Comparison of ENCODE assay signal across 29 cellular contexts in genomic region chr11:74297484-74297883, GRCh38. TPM values are rescaled to one million over a fixed set of nuclear protein-coding genes. Genes with fewer than 3 reads are reported as not detected.
"Had no signal": no experiment of that assay in that cellular context is flagged by ENCODE, and none has a peak within 500 bp of the region (broad histone marks: within the 10 kb centered on the region; RNA-seq: fewer than 3 reads in every experiment).

No MANE protein-coding gene starts in this region.

- H3K4me3 Mint-ChIP-seq: activated CD4-positive, alpha-beta memory T cell treated with anti-CD3 and anti-CD28 coated beads, Interleukin-2, amount 10 ng/mL, durations not matched to agents 7 days and 5 days; activated CD4-positive, alpha-beta T cell treated with anti-CD3 and anti-CD28 coated beads for 36 hours; activated CD4-positive, alpha-beta T cell treated with anti-CD3 and anti-CD28 coated beads, Interleukin-2, amount 10 ng/mL, durations not matched to agents 24 days and 14 days; activated naive CD4-positive, alpha-beta T cell treated with anti-CD3 and anti-CD28 coated beads, Interleukin-2, amount 10 ng/mL, durations not matched to agents 7 days and 5 days; activated naive CD8-positive, alpha-beta T cell treated with anti-CD3 and anti-CD28 coated beads, Interleukin-2, amount 10 ng/mL, durations not matched to agents 7 days and 5 days; activated T-cell treated with anti-CD3 and anti-CD28 coated beads, Interleukin-2, amount 50 U/mL, for 24 hours; brain had no signal

- H3K36me3 ChIP-seq: ascending aorta, breast epithelium, cardiac muscle cell, colonic mucosa, gastrocnemius medialis, heart left ventricle had no signal

- H3K9me3 Mint-ChIP-seq: activated CD4-positive, alpha-beta memory T cell treated with anti-CD3 and anti-CD28 coated beads, Interleukin-2, amount 10 ng/mL, durations not matched to agents 7 days and 5 days; activated CD4-positive, alpha-beta T cell treated with anti-CD3 and anti-CD28 coated beads, Interleukin-2, amount 10 ng/mL, durations not matched to agents 24 days and 14 days; activated naive CD4-positive, alpha-beta T cell treated with anti-CD3 and anti-CD28 coated beads, Interleukin-2, amount 10 ng/mL, durations not matched to agents 7 days and 5 days; activated naive CD4-positive, alpha-beta T cell treated with anti-CD3 and anti-CD28 coated beads, Interleukin-2, amount 50 U/mL, for 72 hours; activated naive CD8-positive, alpha-beta T cell treated with anti-CD3 and anti-CD28 coated beads, Interleukin-2, amount 10 ng/mL, durations not matched to agents 7 days and 5 days; activated T-cell treated with anti-CD3 and anti-CD28 coated beads, Interleukin-2, amount 50 U/mL, for 24 hours had no signal

- H3K4me3 ChIP-seq: ascending aorta, breast epithelium, cardiac muscle cell, colonic mucosa, gastrocnemius medialis, heart left ventricle had no signal

- H3K4me1 ChIP-seq: ascending aorta, breast epithelium, colonic mucosa, foreskin keratinocyte, gastrocnemius medialis, heart left ventricle had no signal

- DNase-seq: activated CD4-positive, alpha-beta memory T cell treated with anti-CD3 and anti-CD28 coated beads, Interleukin-2, amount 10 ng/mL, durations not matched to agents 7 days and 5 days; activated CD4-positive, alpha-beta T cell treated with anti-CD3 and anti-CD28 coated beads for 36 hours; activated CD4-positive, alpha-beta T cell treated with anti-CD3 and anti-CD28 coated beads, Interleukin-2, amount 10 ng/mL, durations not matched to agents 24 days and 14 days; activated CD4-positive, alpha-beta T cell treated with anti-CD3 and anti-CD28 coated beads, Interleukin-2, amount 50 U/mL, for 4 hours; activated CD4-positive, CD25-positive, alpha-beta regulatory T cell; activated CD4-positive, CD25-positive, alpha-beta regulatory T cell treated with anti-CD3 and anti-CD28 coated beads, Interleukin-2, amount 50 U/mL, for 72 hours; activated CD8-positive, alpha-beta memory T cell treated with anti-CD3 and anti-CD28 coated beads, Interleukin-2, amount 50 U/mL, for 48 hours; activated gamma-delta T cell; activated naive CD4-positive, alpha-beta T cell; activated naive CD4-positive, alpha-beta T cell treated with anti-CD3 and anti-CD28 coated beads, Interleukin-2, amount 10 ng/mL, durations not matched to agents 7 days and 5 days; activated naive CD8-positive, alpha-beta T cell treated with anti-CD3 and anti-CD28 coated beads, Interleukin-2, amount 10 ng/mL, durations not matched to agents 7 days and 5 days; activated T-cell treated with anti-CD3 and anti-CD28 coated beads for 4 hours; activated T-cell treated with anti-CD3 and anti-CD28 coated beads, Interleukin-2, amount 50 U/mL, for 24 hours; activated T-cell treated with anti-CD3 and anti-CD28 coated beads, Interleukin-2, amount 50 U/mL, for 72 hours; central memory CD4-positive, alpha-beta T cell; cerebellar nuclear complex; colonic mucosa; effector CD8-positive, alpha-beta T cell; foreskin keratinocyte; gastrocnemius medialis; glutamatergic neuron; heart left ventricle; T-helper 2 cell had no signal

- H3K27ac ChIP-seq: ascending aorta, breast epithelium, cardiac muscle cell, colonic mucosa, epithelial cell of prostate, foreskin keratinocyte, gastrocnemius medialis, heart left ventricle had no signal

- H3K27ac Mint-ChIP-seq: activated CD4-positive, alpha-beta memory T cell treated with anti-CD3 and anti-CD28 coated beads, Interleukin-2, amount 10 ng/mL, durations not matched to agents 7 days and 5 days; activated CD4-positive, alpha-beta T cell treated with anti-CD3 and anti-CD28 coated beads for 36 hours; activated CD4-positive, alpha-beta T cell treated with anti-CD3 and anti-CD28 coated beads, Interleukin-2, amount 10 ng/mL, durations not matched to agents 24 days and 14 days; activated naive CD4-positive, alpha-beta T cell treated with anti-CD3 and anti-CD28 coated beads, Interleukin-2, amount 10 ng/mL, durations not matched to agents 7 days and 5 days; activated naive CD4-positive, alpha-beta T cell treated with anti-CD3 and anti-CD28 coated beads, Interleukin-2, amount 50 U/mL, for 72 hours; activated naive CD8-positive, alpha-beta T cell treated with anti-CD3 and anti-CD28 coated beads, Interleukin-2, amount 10 ng/mL, durations not matched to agents 7 days and 5 days; activated T-cell treated with anti-CD3 and anti-CD28 coated beads, Interleukin-2, amount 50 U/mL, for 24 hours; activated T-cell treated with anti-CD3 and anti-CD28 coated beads, Interleukin-2, amount 50 U/mL, for 72 hours; brain had no signal

- H3K9me3 ChIP-seq: ascending aorta, breast epithelium, colonic mucosa, gastrocnemius medialis, heart left ventricle had no signal

- H3K4me1 Mint-ChIP-seq: brain had no signal

- H3K36me3 Mint-ChIP-seq: activated naive CD4-positive, alpha-beta T cell treated with anti-CD3 and anti-CD28 coated beads, Interleukin-2, amount 10 ng/mL, durations not matched to agents 7 days and 5 days; activated naive CD8-positive, alpha-beta T cell treated with anti-CD3 and anti-CD28 coated beads, Interleukin-2, amount 10 ng/mL, durations not matched to agents 7 days and 5 days; brain had no signal

- ATAC-seq: activated CD4-positive, alpha-beta T cell treated with anti-CD3 and anti-CD28 coated beads for 36 hours; activated naive CD4-positive, alpha-beta T cell treated with anti-CD3 and anti-CD28 coated beads, Interleukin-2, amount 50 U/mL, for 72 hours; activated T-cell treated with anti-CD3 and anti-CD28 coated beads, Interleukin-2, amount 50 U/mL, for 72 hours; foreskin keratinocyte; gastrocnemius medialis; heart left ventricle had no signal

- H3K27me3 ChIP-seq: ascending aorta, breast epithelium, cardiac muscle cell, colonic mucosa, gastrocnemius medialis, heart left ventricle had no signal

RNA-seq across cellular contexts. Expression of gene P4HA3, which starts 14.0 kb away (rescaled TPM):
- total RNA-seq: activated CD4-positive, alpha-beta memory T cell treated with anti-CD3 and anti-CD28 coated beads, Interleukin-2, amount 10 ng/mL, durations not matched to agents 7 days and 5 days; activated CD4-positive, alpha-beta T cell treated with anti-CD3 and anti-CD28 coated beads for 36 hours; activated CD4-positive, alpha-beta T cell treated with anti-CD3 and anti-CD28 coated beads, Interleukin-2, amount 10 ng/mL, durations not matched to agents 24 days and 14 days; activated naive CD4-positive, alpha-beta T cell treated with anti-CD3 and anti-CD28 coated beads, Interleukin-2, amount 50 U/mL, for 72 hours; activated naive CD8-positive, alpha-beta T cell treated with anti-CD3 and anti-CD28 coated beads, Interleukin-2, amount 10 ng/mL, durations not matched to agents 7 days and 5 days; activated T-cell treated with anti-CD3 and anti-CD28 coated beads, Interleukin-2, amount 50 U/mL, for 72 hours; cardiac muscle cell had no signal
